In genomic region chr1:183245366-183245765, GRCh38 we compare ENCODE assay signal across 23 cellular contexts. TPM values are rescaled to one million over a fixed set of nuclear protein-coding genes. Genes with fewer than 3 reads are reported as not detected.
"Had no signal": no experiment of that assay in that cellular context is flagged by ENCODE, and none has a peak within 500 bp of the region (broad histone marks: within the 10 kb centered on the region; RNA-seq: fewer than 3 reads in every experiment).

No MANE protein-coding gene starts in this region.

- H3K27ac ChIP-seq: colonic mucosa, foreskin keratinocyte, hepatocyte, thoracic aorta had no signal

- H3K27me3 ChIP-seq: breast epithelium, colonic mucosa, foreskin keratinocyte, hepatocyte had no signal

- H3K9me3 Mint-ChIP-seq: activated CD4-positive, alpha-beta memory T cell treated with anti-CD3 and anti-CD28 coated beads for 36 hours; activated naive CD8-positive, alpha-beta T cell treated with anti-CD3 and anti-CD28 coated beads for 36 hours; central memory CD8-positive, alpha-beta T cell; naive B cell; T-helper 1 cell treated with Interleukin-12 subunit alpha and Interleukin-12 subunit beta and Interleukin-4 antibody, amounts not matched to agents 30 μg/mL and 1 μg/mL, for 36 hours had no signal

- H3K4me3 Mint-ChIP-seq: activated CD4-positive, alpha-beta memory T cell treated with anti-CD3 and anti-CD28 coated beads for 36 hours; activated naive CD8-positive, alpha-beta T cell treated with anti-CD3 and anti-CD28 coated beads for 36 hours; central memory CD8-positive, alpha-beta T cell; endodermal cell; immature natural killer cell; naive B cell; neural crest cell; T-helper 1 cell treated with Interleukin-12 subunit alpha and Interleukin-12 subunit beta and Interleukin-4 antibody, amounts not matched to agents 30 μg/mL and 1 μg/mL, for 36 hours had no signal

- H3K4me1 ChIP-seq: breast epithelium, colonic mucosa, foreskin keratinocyte had no signal

- H3K4me3 ChIP-seq: breast epithelium, colonic mucosa, hepatocyte, spleen, thoracic aorta had no signal

- H3K9me3 ChIP-seq: breast epithelium, colonic mucosa, spleen, thoracic aorta had no signal

- H3K4me1 Mint-ChIP-seq: activated naive CD8-positive, alpha-beta T cell treated with anti-CD3 and anti-CD28 coated beads for 36 hours; central memory CD8-positive, alpha-beta T cell; endodermal cell; immature natural killer cell; naive B cell; neural crest cell had no signal

- H3K36me3 Mint-ChIP-seq: activated CD4-positive, alpha-beta memory T cell treated with anti-CD3 and anti-CD28 coated beads for 36 hours; activated naive CD8-positive, alpha-beta T cell treated with anti-CD3 and anti-CD28 coated beads for 36 hours; immature natural killer cell; naive B cell had no signal

- DNase-seq: activated CD4-positive, alpha-beta memory T cell treated with anti-CD3 and anti-CD28 coated beads for 36 hours; activated CD4-positive, alpha-beta T cell treated with anti-CD3 and anti-CD28 coated beads for 48 hours; activated CD4-positive, CD25-positive, alpha-beta regulatory T cell; activated naive CD4-positive, alpha-beta T cell treated with Interleukin-2 at 50 U/mL for 16 hours; activated naive CD8-positive, alpha-beta T cell treated with anti-CD3 and anti-CD28 coated beads for 36 hours; activated T-cell treated with anti-CD3 and anti-CD28 coated beads, Interleukin-2, amount 50 U/mL, for 48 hours; amniotic stem cell; colonic mucosa; endodermal cell; immature natural killer cell; kidney glomerular epithelial cell; naive B cell; retina; spleen; stimulated activated CD4-positive, alpha-beta T cell treated with anti-CD3 and anti-CD28 coated beads, Interleukin-4, amount 100 ng/mL, for 1 hour; stimulated activated naive CD4-positive, alpha-beta T cell had no signal

- H3K36me3 ChIP-seq: breast epithelium, colonic mucosa, spleen, thoracic aorta had no signal

- H3K27ac Mint-ChIP-seq: activated CD4-positive, alpha-beta memory T cell treated with anti-CD3 and anti-CD28 coated beads for 36 hours; activated naive CD8-positive, alpha-beta T cell treated with anti-CD3 and anti-CD28 coated beads for 36 hours; endodermal cell; immature natural killer cell; T-helper 1 cell treated with Interleukin-12 subunit alpha and Interleukin-12 subunit beta and Interleukin-4 antibody, amounts not matched to agents 30 μg/mL and 1 μg/mL, for 36 hours had no signal

- ATAC-seq: foreskin keratinocyte had no signal

RNA-seq across cellular contexts. Expression of gene LAMC2, which starts 59.3 kb away (rescaled TPM):
- total RNA-seq: activated CD4-positive, alpha-beta memory T cell treated with anti-CD3 and anti-CD28 coated beads for 36 hours; activated naive CD8-positive, alpha-beta T cell treated with anti-CD3 and anti-CD28 coated beads for 36 hours; neural crest cell had no signal
